21 cellular contexts compared by ENCODE assay signal in genomic region chr11:11252403-11252802, GRCh38.
DNase-seq lines count a peak whose midpoint lies in the region; ATAC-seq and TF ChIP-seq lines count a peak whose summit lies in the region.
"Had no signal": no experiment of that assay in that cellular context is flagged by ENCODE, and none has a peak within 500 bp of the region (broad histone marks: within the 10 kb centered on the region; RNA-seq: fewer than 3 reads in every experiment).

No MANE protein-coding gene starts in this region.

- no peak overlapping the region for H3K4me2 ChIP-seq in Karpas-422 (ENCODE audit: low read depth, low read length, poor library complexity, severe bottlenecking)

- intact Hi-C loops in lower lobe of right lung (cut with DNase I) (no loop called here), vagina (cut with DNase I) (no loop called here)

- H3K4me1 ChIP-seq in Karpas-422 (ENCODE audit: low read length) = peaks cover 54% of the 10 kb centered on the region
- no peaks in the 10 kb centered on the region for H3K4me1 ChIP-seq in SJCRH30
- no peaks in the 10 kb centered on the region for H3K4me1 ChIP-seq in lower lobe of right lung
- no peaks in the 10 kb centered on the region for H3K4me1 ChIP-seq in vagina
- H3K4me1 ChIP-seq: psoas muscle had no signal

- no peaks in the 10 kb centered on the region for H3K27me3 ChIP-seq in Karpas-422 (ENCODE audit: low read length)
- no peaks in the 10 kb centered on the region for H3K27me3 ChIP-seq in SJCRH30
- H3K27me3 ChIP-seq in lower lobe of right lung (ENCODE audit: low read depth) = no peaks in the 10 kb centered on the region
- no peaks in the 10 kb centered on the region for H3K27me3 ChIP-seq in vagina

- TF ChIP-seq CTCF in lower lobe of right lung (IDR thresholded peaks at IDR 0.05) = no peak
- TF ChIP-seq CTCF in vagina (IDR thresholded peaks at IDR 0.05) = no peak

- H3K9ac ChIP-seq in Karpas-422 (ENCODE audit: low read length) = no peak overlapping the region

- DNase-seq in COR-L47 (lab: John Stamatoyannopoulos, UW) = peak; percentile 34
- peak; percentile 60 for DNase-seq in Karpas-422
- peak; percentile 77 for DNase-seq in NCI-H345 (lab: John Stamatoyannopoulos, UW)
- DNase-seq in SJCRH30 = peak; percentile 36
- no peak for DNase-seq in lower lobe of right lung
- no peak for DNase-seq in vagina (ENCODE audit: extremely low spot score in 2 of 2)
- DNase-seq: activated CD4-positive, alpha-beta memory T cell treated with anti-CD3 and anti-CD28 coated beads, Interleukin-2, amount 10 ng/mL, durations not matched to agents 7 days and 5 days; activated gamma-delta T cell treated with Interleukin-2 at 50 U/mL for 16 hours; activated T-cell treated with anti-CD3 and anti-CD28 coated beads for 4 hours; brain microvascular endothelial cell; effector CD8-positive, alpha-beta T cell; KG1; psoas muscle; SIG-M5; small intestine; stimulated activated CD4-positive, alpha-beta T cell treated with anti-CD3 and anti-CD28 coated beads, Interleukin-2, amount 100 ng/mL, for 24 hours; T-cell had no signal

- no peaks in the 10 kb centered on the region for H3K9me2 ChIP-seq in Karpas-422 (replicated peaks; ENCODE audit: insufficient read depth, low read length)

- no peak for TF ChIP-seq POLR2A in vagina (IDR thresholded peaks at IDR 0.05)

- no peak overlapping the region for H3K4me3 ChIP-seq in Karpas-422 (ENCODE audit: low read length)
- H3K4me3 ChIP-seq in SJCRH30 = no peak overlapping the region
- no peak overlapping the region for H3K4me3 ChIP-seq in lower lobe of right lung
- no peak overlapping the region for H3K4me3 ChIP-seq in vagina
- H3K4me3 ChIP-seq: lung, psoas muscle had no signal

- H3K36me3 ChIP-seq in Karpas-422 (ENCODE audit: insufficient read depth, low read length) = no peaks in the 10 kb centered on the region
- H3K36me3 ChIP-seq in SJCRH30 = no peaks in the 10 kb centered on the region
- no peaks in the 10 kb centered on the region for H3K36me3 ChIP-seq in lower lobe of right lung
- no peaks in the 10 kb centered on the region for H3K36me3 ChIP-seq in vagina
- H3K36me3 ChIP-seq: brain microvascular endothelial cell had no signal

- H4K20me1 ChIP-seq in Karpas-422 (ENCODE audit: insufficient read depth, low read depth, low read length) = no peaks in the 10 kb centered on the region

- ATAC-seq in HG03045 (IDR thresholded peaks at IDR 0.05; ENCODE audit: unreplicated experiment) = no peak
- no peak for ATAC-seq in lower lobe of right lung
- ATAC-seq: activated CD4-positive, CD25-positive, alpha-beta regulatory T cell treated with anti-CD3 and anti-CD28 coated beads, Interleukin-2, amount 50 U/mL, for 24 hours; esophagus mucosa; psoas muscle; T-cell had no signal

- H3K9me3 ChIP-seq in Karpas-422 (ENCODE audit: low read length) (no peaks in the 10 kb centered on the region), SJCRH30 (replicated peaks) (no peaks in the 10 kb centered on the region), lower lobe of right lung (no peaks in the 10 kb centered on the region), vagina (no peaks in the 10 kb centered on the region)
- H3K9me3 ChIP-seq: psoas muscle had no signal

- H2AFZ ChIP-seq in Karpas-422 (ENCODE audit: low read length) = no peak overlapping the region

- no peaks in the 10 kb centered on the region for H3K79me2 ChIP-seq in Karpas-422 (ENCODE audit: low read length)

- H3K27ac ChIP-seq in Karpas-422 (ENCODE audit: low read length) (no peak overlapping the region), SJCRH30 (no peak overlapping the region), lower lobe of right lung (no peak overlapping the region), vagina (no peak overlapping the region)
- H3K27ac ChIP-seq: brain microvascular endothelial cell, psoas muscle had no signal

Comparison
In these comparisons a context has a peak if more than half of its experiments do, and no peak if none do; other contexts are left out.
1. DNase-seq: peak in COR-L47 (single experiment), Karpas-422 (single experiment), NCI-H345 (single experiment) and SJCRH30 (2 of 2); none in lower lobe of right lung (single experiment) and vagina (0 of 2).